Comparison of ENCODE assay signal across 12 cellular contexts in genomic region chr11:126512251-126512650, GRCh38.
DNase-seq lines count a peak whose midpoint lies in the region; ATAC-seq and TF ChIP-seq lines count a peak whose summit lies in the region.
"Had no signal": no experiment of that assay in that cellular context is flagged by ENCODE, and none has a peak within 500 bp of the region (broad histone marks: within the 10 kb centered on the region; RNA-seq: fewer than 3 reads in every experiment).

No MANE protein-coding gene starts in this region.

- H3K9me3 Mint-ChIP-seq in CD14-positive monocyte (peaks cover 0 to 2% (median 2%) of the 10 kb centered on the region in 7 donors), neural progenitor cell (peaks cover 2% of the 10 kb centered on the region)

- CTCF ChIA-PET in GM10248 (lab: Yijun Ruan, JAX): no interaction called here

- H3K4me3 Mint-ChIP-seq in CD14-positive monocyte: no peak overlapping the region
- H3K4me3 Mint-ChIP-seq in neural progenitor cell: no peak overlapping the region
- H3K4me3 Mint-ChIP-seq: B cell had no signal

- H3K4me3 ChIP-seq in BLaER1: no peak overlapping the region
- H3K4me3 ChIP-seq in neural progenitor cell: no peak overlapping the region
- H3K4me3 ChIP-seq in upper lobe of right lung: no peak overlapping the region
- H3K4me3 ChIP-seq: HAP-1 had no signal

- peaks cover 5% of the 10 kb centered on the region for H3K9me3 ChIP-seq in BLaER1
- no peaks in the 10 kb centered on the region for H3K9me3 ChIP-seq in neural progenitor cell (ENCODE audit: low read depth)
- no peaks in the 10 kb centered on the region for H3K9me3 ChIP-seq in upper lobe of right lung
- H3K9me3 ChIP-seq: HAP-1 had no signal

- H3K4me2 ChIP-seq in BLaER1: peak overlapping the region; percentile 78
- no peak overlapping the region for H3K4me2 ChIP-seq in neural progenitor cell

- H3K27ac Mint-ChIP-seq in CD14-positive monocyte (no peak overlapping the region), neural progenitor cell (peak overlapping the region; percentile 78)
- H3K27ac Mint-ChIP-seq: B cell had no signal

- H3F3A ChIP-seq in neural progenitor cell (ENCODE audit: low read depth): no peaks in the 10 kb centered on the region

- H3K79me2 ChIP-seq in neural progenitor cell (ENCODE audit: low read depth): no peaks in the 10 kb centered on the region

- ATAC-seq in upper lobe of right lung: no peak
- ATAC-seq: HepG2 had no signal

- no peak for TF ChIP-seq CTCF in CD14-positive monocyte (IDR thresholded peaks at IDR 0.05)
- TF ChIP-seq CTCF in neural progenitor cell (IDR thresholded peaks at IDR 0.05): no peak
- no peak for TF ChIP-seq CTCF in upper lobe of right lung (IDR thresholded peaks at IDR 0.05)
- TF ChIP-seq CTCF in GM10248 (IDR thresholded peaks at IDR 0.05; ENCODE audit: control extremely low read depth, extremely low read depth, low read depth, missing control alignments): no peak

- H3K27ac ChIP-seq in BLaER1 (no peak overlapping the region), neural progenitor cell (no peak overlapping the region), upper lobe of right lung (no peak overlapping the region)

- H3K9ac ChIP-seq in BLaER1: no peak overlapping the region; the same call in 1 of the 2 replicates
- H3K9ac ChIP-seq in neural progenitor cell: no peak overlapping the region

- H4K20me1 ChIP-seq in BLaER1: no peaks in the 10 kb centered on the region
- H4K20me1 ChIP-seq in neural progenitor cell (ENCODE audit: low read depth): no peaks in the 10 kb centered on the region

- H3K36me3 ChIP-seq in BLaER1: no peaks in the 10 kb centered on the region
- H3K36me3 ChIP-seq in neural progenitor cell: no peaks in the 10 kb centered on the region
- H3K36me3 ChIP-seq in upper lobe of right lung: no peaks in the 10 kb centered on the region
- H3K36me3 ChIP-seq: HAP-1 had no signal

- peak; percentile 11 for DNase-seq in CD14-positive monocyte (ENCODE audit: low spot score)
- DNase-seq in neural progenitor cell (ENCODE audit: low spot score): no peak
- peak; percentile 28 for DNase-seq in upper lobe of right lung
- DNase-seq in HK-2 (ENCODE audit: unreplicated experiment): no peak
- no peak for DNase-seq in GM10248 (ENCODE audit: extremely low spot score)
- no peak for DNase-seq in NCI-H226
- DNase-seq: DMS53, GF-D8 had no signal

- intact Hi-C loops in CD14-positive monocyte (cut with micrococcal nuclease) (no loop called here), upper lobe of right lung (cut with DNase I) (no loop called here)

- no peaks in the 10 kb centered on the region for H3K27me3 ChIP-seq in BLaER1
- no peaks in the 10 kb centered on the region for H3K27me3 ChIP-seq in neural progenitor cell
- H3K27me3 ChIP-seq in upper lobe of right lung: no peaks in the 10 kb centered on the region

- H3K4me1 Mint-ChIP-seq in CD14-positive monocyte (no peaks in the 10 kb centered on the region), neural progenitor cell (peaks cover 3% of the 10 kb centered on the region)
- H3K4me1 Mint-ChIP-seq: B cell had no signal

- H3K27me3 Mint-ChIP-seq in CD14-positive monocyte (ENCODE audit: low read depth in 3 of 3): peaks cover 5 to 9% (median 6%) of the 10 kb centered on the region in 3 donors
- H3K27me3 Mint-ChIP-seq in neural progenitor cell (ENCODE audit: insufficient read depth, low read depth): peaks cover 7% of the 10 kb centered on the region

- POLR2A ChIA-PET in GM10248 (lab: Yijun Ruan, JAX): no interaction called here

- H2AFZ ChIP-seq in neural progenitor cell (replicated peaks): no peak overlapping the region

- H3K4me1 ChIP-seq in BLaER1 (peaks cover 66% of the 10 kb centered on the region), neural progenitor cell (no peaks in the 10 kb centered on the region), upper lobe of right lung (no peaks in the 10 kb centered on the region)
- H3K4me1 ChIP-seq: HAP-1 had no signal

- no peaks in the 10 kb centered on the region for H3K36me3 Mint-ChIP-seq in CD14-positive monocyte
- H3K36me3 Mint-ChIP-seq in neural progenitor cell: no peaks in the 10 kb centered on the region

Comparison
In these comparisons a context has a peak if more than half of its experiments do, and no peak if none do; other contexts are left out.
1. DNase-seq: peak in CD14-positive monocyte (single experiment) and upper lobe of right lung (single experiment); none in neural progenitor cell (single experiment), HK-2 (single experiment), GM10248 (single experiment) and NCI-H226 (single experiment).